8 cellular contexts compared by ENCODE assay signal in genomic region chr4:146095091-146095690, GRCh38.
DNase-seq lines count a peak whose midpoint lies in the region; ATAC-seq and TF ChIP-seq lines count a peak whose summit lies in the region.

No MANE protein-coding gene starts in this region.

- no peak overlapping the region for H3K18ac ChIP-seq in neuronal stem cell (ENCODE audit: low read length)

- intact Hi-C loops in dorsolateral prefrontal cortex (cut with DNase I), result no loop called here

- H3K4me1 ChIP-seq in GM23338 (ENCODE audit: insufficient read depth) (no peaks in the 10 kb centered on the region), OCI-LY3 (ENCODE audit: low read length) (peaks cover 58% of the 10 kb centered on the region), neuronal stem cell (ENCODE audit: control insufficient read depth in 2 of 2, insufficient read depth in 1 of 2, low read depth in 1 of 2, low read length in 2 of 2) (no peaks in the 10 kb centered on the region)
- H3K4me1 ChIP-seq in effector memory CD4-positive, alpha-beta T cell (ENCODE audit: control insufficient read depth, insufficient read depth, low read length, poor library complexity, severe bottlenecking), result no peaks in the 10 kb centered on the region

- DNase-seq in DMS 273 (lab: John Stamatoyannopoulos, UW; ENCODE audit: unreplicated experiment) (peak; percentile 68), DMS 273 treated with DMSO at 0.1 percent for 48 hours (lab: John Stamatoyannopoulos, UW) (no peak), GM23338 (ENCODE audit: low spot score) (peak; percentile 88), dorsolateral prefrontal cortex (peak in 1 of 10 donors; percentile 13), neuronal stem cell (ENCODE audit: low spot score) (peak; percentile 63)
- no peak for DNase-seq in effector memory CD4-positive, alpha-beta T cell

- ATAC-seq in GM23338 (peak; percentile 41; the same call in 1 of the 3 replicates), HG02642 (IDR thresholded peaks at IDR 0.05; ENCODE audit: poor library complexity, unreplicated experiment) (no peak)

- H3K4me3 ChIP-seq in GM23338 (no peak overlapping the region), OCI-LY3 (ENCODE audit: low read length) (peak overlapping the region; percentile 20), dorsolateral prefrontal cortex (no peak overlapping the region), neuronal stem cell (ENCODE audit: low read length in 2 of 2) (no peak overlapping the region)
- no peak overlapping the region for H3K4me3 ChIP-seq in effector memory CD4-positive, alpha-beta T cell (ENCODE audit: insufficient read depth, low read depth, low read length, poor library complexity, severe bottlenecking)

- H2BK12ac ChIP-seq in neuronal stem cell (ENCODE audit: low read length), result no peak overlapping the region

- H3K4me2 ChIP-seq in GM23338 (no peak overlapping the region), OCI-LY3 (ENCODE audit: low read length) (peak overlapping the region; percentile 54), neuronal stem cell (ENCODE audit: insufficient read depth, low read length, poor library complexity, severe bottlenecking) (no peak overlapping the region)

- H4K91ac ChIP-seq in neuronal stem cell (ENCODE audit: low read depth, low read length, poor library complexity), result no peak overlapping the region

- no peaks in the 10 kb centered on the region for H3K36me3 Mint-ChIP-seq in GM23338 (ENCODE audit: low read depth)

- H2AFZ ChIP-seq in GM23338 (no peak overlapping the region), OCI-LY3 (ENCODE audit: low read depth, low read length) (peak overlapping the region; percentile 27; the same call in 1 of the 2 replicates), neuronal stem cell (ENCODE audit: low read length) (no peak overlapping the region)

- H3K27ac ChIP-seq in GM23338 (ENCODE audit: low read depth), result no peak overlapping the region
- H3K27ac ChIP-seq in OCI-LY3 (ENCODE audit: low read length), result peak overlapping the region; percentile 23
- no peak overlapping the region for H3K27ac ChIP-seq in dorsolateral prefrontal cortex
- no peak overlapping the region for H3K27ac ChIP-seq in neuronal stem cell (replicated peaks; ENCODE audit: low read length)
- no peak overlapping the region for H3K27ac ChIP-seq in effector memory CD4-positive, alpha-beta T cell (ENCODE audit: insufficient read depth, low read length, poor library complexity, severe bottlenecking)

- no peaks in the 10 kb centered on the region for H3K79me2 ChIP-seq in GM23338 (replicated peaks; ENCODE audit: insufficient read depth)
- no peaks in the 10 kb centered on the region for H3K79me2 ChIP-seq in OCI-LY3 (ENCODE audit: low read length)

- H2AK5ac ChIP-seq in neuronal stem cell (ENCODE audit: low read depth, low read length), result no peak overlapping the region

- no peak overlapping the region for H3K4me3 Mint-ChIP-seq in GM23338

- no peak overlapping the region for H3K23ac ChIP-seq in neuronal stem cell (ENCODE audit: low read depth, low read length, poor library complexity)

- H2BK120ac ChIP-seq in neuronal stem cell (ENCODE audit: low read depth, low read length), result no peak overlapping the region

- no peaks in the 10 kb centered on the region for H3K4me1 Mint-ChIP-seq in GM23338

- H3K9me3 ChIP-seq in OCI-LY3 (ENCODE audit: insufficient read depth, low read length) (no peaks in the 10 kb centered on the region), neuronal stem cell (replicated peaks in 1 of 2; ENCODE audit: control insufficient read depth in 2 of 2, insufficient read depth in 1 of 2, low read depth in 1 of 2, low read length in 2 of 2) (no peaks in the 10 kb centered on the region)
- no peaks in the 10 kb centered on the region for H3K9me3 ChIP-seq in effector memory CD4-positive, alpha-beta T cell (ENCODE audit: control insufficient read depth, low read length)

- no peaks in the 10 kb centered on the region for H3K79me1 ChIP-seq in neuronal stem cell (ENCODE audit: low read depth, low read length)

- no peak overlapping the region for H4K8ac ChIP-seq in neuronal stem cell (ENCODE audit: low read depth, low read length)

- WGBS in neuronal stem cell (ENCODE audit: extremely low coverage in 2 of 2, insufficient read length in 2 of 2, insufficient replicate concordance in 1 of 2), 2 donors, result no CpG with 5 or more reads among the region's 4 CpGs

- TF ChIP-seq CTCF in GM23338 (conservative IDR thresholded peaks at IDR 0.05; ENCODE audit: low read depth in 2 of 2) (peak; percentile 83 to 98), OCI-LY3 (IDR thresholded peaks at IDR 0.05; ENCODE audit: low read depth, low read length) (peak; percentile 99), dorsolateral prefrontal cortex (IDR thresholded peaks at IDR 0.05 in 54 of 56, conservative IDR thresholded peaks at IDR 0.05 in 2 of 56; ENCODE audit: low read depth in 1 of 56, partially characterized antibody in 56 of 56) (peak in 55 of 56 donors; percentile 14 to 74 (median 59))

- 0 out of 2 replicates have a peak, but pooled peaks cover 4% of the 10 kb centered on the region for H3K9me2 ChIP-seq in GM23338 (ENCODE audit: insufficient read depth)

- H3K9ac ChIP-seq in OCI-LY3 (ENCODE audit: low read length) (peak overlapping the region; percentile 20), neuronal stem cell (ENCODE audit: low read depth, low read length, poor library complexity) (no peak overlapping the region)

- no peaks in the 10 kb centered on the region for H3F3A ChIP-seq in GM23338 (replicated peaks; ENCODE audit: low read depth)

- H3K36me3 ChIP-seq in GM23338 (ENCODE audit: insufficient read depth) (no peaks in the 10 kb centered on the region), OCI-LY3 (replicated peaks; ENCODE audit: low read depth, low read length) (peaks cover 2% of the 10 kb centered on the region), neuronal stem cell (replicated peaks in 1 of 2; ENCODE audit: control insufficient read depth in 2 of 2, insufficient read depth in 2 of 2, low read length in 2 of 2) (no peaks in the 10 kb centered on the region)
- no peaks in the 10 kb centered on the region for H3K36me3 ChIP-seq in effector memory CD4-positive, alpha-beta T cell (ENCODE audit: control insufficient read depth, insufficient read depth, low read length)

- H4K20me1 ChIP-seq in GM23338 (replicated peaks; ENCODE audit: insufficient read depth) (no peaks in the 10 kb centered on the region), OCI-LY3 (ENCODE audit: insufficient read depth, low read length) (no peaks in the 10 kb centered on the region)

- no peak overlapping the region for H2BK5ac ChIP-seq in neuronal stem cell (ENCODE audit: low read length)

- no peak overlapping the region for H3K4ac ChIP-seq in neuronal stem cell (ENCODE audit: low read length)

- H2BK15ac ChIP-seq in neuronal stem cell (ENCODE audit: low read length), result no peak overlapping the region

- no peaks in the 10 kb centered on the region for H3K27me3 Mint-ChIP-seq in GM23338 (ENCODE audit: insufficient read depth, low read depth, poor library complexity)

- H3K27ac Mint-ChIP-seq in GM23338, result no peak overlapping the region

- H3K9me3 Mint-ChIP-seq in GM23338, result no peaks in the 10 kb centered on the region

- no peaks in the 10 kb centered on the region for H3K27me3 ChIP-seq in GM23338 (ENCODE audit: insufficient read depth)
- no peaks in the 10 kb centered on the region for H3K27me3 ChIP-seq in OCI-LY3 (ENCODE audit: low read depth, low read length)
- no peaks in the 10 kb centered on the region for H3K27me3 ChIP-seq in dorsolateral prefrontal cortex
- H3K27me3 ChIP-seq in neuronal stem cell (ENCODE audit: control insufficient read depth in 3 of 3, insufficient read depth in 3 of 3, low read depth in 1 of 3, low read length in 3 of 3), result peaks cover 0 to 5% (median 0%) of the 10 kb centered on the region in 3 experiments
- H3K27me3 ChIP-seq in effector memory CD4-positive, alpha-beta T cell (replicated peaks; ENCODE audit: control insufficient read depth, insufficient read depth, low read length, poor library complexity, severe bottlenecking), result no peaks in the 10 kb centered on the region

- no peak overlapping the region for H3K14ac ChIP-seq in neuronal stem cell (ENCODE audit: low read length)

TF ChIP-seq in GM23338, 12 proteins besides CTCF, POLR2A, EP300 and RAD21 (continues in another document):
- TF ChIP-seq REST (IDR thresholded peaks at IDR 0.05; ENCODE audit: unreplicated experiment) (no peak), NANOG (IDR thresholded peaks at IDR 0.05; ENCODE audit: borderline replicate concordance) (no peak), CREB1 (CRISPR knock-in tag; IDR thresholded peaks at IDR 0.05; ENCODE audit: low read depth) (no peak), JUNB (IDR thresholded peaks at IDR 0.05; ENCODE audit: unreplicated experiment) (no peak), POLR2AphosphoS5 (IDR thresholded peaks at IDR 0.05; ENCODE audit: low read depth) (no peak), EZH2phosphoT487 (IDR thresholded peaks at IDR 0.05; ENCODE audit: unreplicated experiment) (no peak)

Comparison
In these comparisons a context has a peak if more than half of its experiments do, and no peak if none do; other contexts are left out.
1. DNase-seq: peak in DMS 273 (single experiment), GM23338 (single experiment) and neuronal stem cell (single experiment); none in DMS 273 treated with DMSO at 0.1 percent for 48 hours (single experiment) and effector memory CD4-positive, alpha-beta T cell (0 of 3).
2. Peak in every context shown above with its lines, with median percentiles within 50 percentile points of each other: CTCF ChIP-seq.